In genomic region chr19:12806242-12807131, GRCh38 we compare ENCODE assay signal across 1 cellular context.
TF ChIP-seq lines count a peak whose summit lies in the region.

Gene RNASEH2A, plus strand, starts transcription at chr19:12806584. Its CDS starts 90 bp downstream, at chr19:12806674.

TF ChIP-seq in HepG2, 621 proteins besides CTCF, POLR2A, EP300 and RAD21 (continued from another document and continues in another):
- TF ChIP-seq ZNF646 (CRISPR knock-in tag; IDR thresholded peaks at IDR 0.05) (no peak), ZC3H13 (CRISPR knock-in tag; IDR thresholded peaks at IDR 0.05) (peak; percentile 86; the same call in 1 of the 2 replicates), DDIT3 (CRISPR knock-in tag; IDR thresholded peaks at IDR 0.05) (no peak), ZNF547 (CRISPR knock-in tag; IDR thresholded peaks at IDR 0.05) (peak; percentile 93), ZNF530 (CRISPR knock-in tag; IDR thresholded peaks at IDR 0.05; ENCODE audit: low read depth) (no peak), THYN1 (CRISPR knock-in tag; IDR thresholded peaks at IDR 0.05; ENCODE audit: borderline replicate concordance, low read depth) (no peak), ZNF512B (CRISPR knock-in tag; IDR thresholded peaks at IDR 0.05; ENCODE audit: borderline replicate concordance) (peak; percentile 53; the same call in 1 of the 2 replicates), MED13 (CRISPR knock-in tag; IDR thresholded peaks at IDR 0.05) (no peak; the same call in 1 of the 2 replicates), ZBTB20 (CRISPR knock-in tag; IDR thresholded peaks at IDR 0.05; ENCODE audit: borderline replicate concordance, low read depth) (peak; percentile 50; the same call in 1 of the 2 replicates), ZBED4 (CRISPR knock-in tag; IDR thresholded peaks at IDR 0.05; ENCODE audit: borderline replicate concordance) (0 out of 2 replicates have a peak, but pooled peaks have one; percentile 34), CBFB (CRISPR knock-in tag; IDR thresholded peaks at IDR 0.05) (peak; percentile 59; the same call in 1 of the 2 replicates), PHB2 (IDR thresholded peaks at IDR 0.05; ENCODE audit: partially characterized antibody) (no peak), SNRNP70 (IDR thresholded peaks at IDR 0.05; ENCODE audit: low read depth, low read length) (no peak), ZKSCAN1 (IDR thresholded peaks at IDR 0.05; ENCODE audit: low read length) (no peak), CEBPG (CRISPR knock-in tag; IDR thresholded peaks at IDR 0.05) (peak; percentile 23; the same call in 1 of the 2 replicates), MLX (CRISPR knock-in tag; IDR thresholded peaks at IDR 0.05) (no peak), ZNF563 (CRISPR knock-in tag; IDR thresholded peaks at IDR 0.05) (peak; percentile 73; the same call in 1 of the 2 replicates), ZNF557 (CRISPR knock-in tag; IDR thresholded peaks at IDR 0.05) (0 out of 2 replicates have a peak, but pooled peaks have one; percentile 75), ZSCAN30 (CRISPR knock-in tag; IDR thresholded peaks at IDR 0.05) (no peak), SMAD3 (CRISPR knock-in tag; IDR thresholded peaks at IDR 0.05) (0 out of 2 replicates have a peak, but pooled peaks have one; percentile 34), ZNF580 (CRISPR knock-in tag; IDR thresholded peaks at IDR 0.05; ENCODE audit: borderline replicate concordance, low read depth) (no peak; the same call in 1 of the 2 replicates), ATF4 (CRISPR knock-in tag; IDR thresholded peaks at IDR 0.05) (no peak), FUBP1 (CRISPR knock-in tag; IDR thresholded peaks at IDR 0.05; ENCODE audit: borderline replicate concordance) (no peak), NFRKB (IDR thresholded peaks at IDR 0.05) (no peak), ARID2 (CRISPR knock-in tag; IDR thresholded peaks at IDR 0.05; ENCODE audit: borderline replicate concordance) (no peak), ZNF713 (CRISPR knock-in tag; IDR thresholded peaks at IDR 0.05) (no peak; the same call in 1 of the 2 replicates), PRMT3 (CRISPR knock-in tag; IDR thresholded peaks at IDR 0.05; ENCODE audit: borderline replicate concordance, low read depth) (no peak), CENPX (CRISPR knock-in tag; IDR thresholded peaks at IDR 0.05) (no peak), ZMAT5 (CRISPR knock-in tag; IDR thresholded peaks at IDR 0.05; ENCODE audit: borderline replicate concordance, low read depth) (no peak), MTF1 (CRISPR knock-in tag; IDR thresholded peaks at IDR 0.05) (0 out of 2 replicates have a peak, but pooled peaks have one; percentile 44), KDM1A (CRISPR knock-in tag; IDR thresholded peaks at IDR 0.05) (no peak), BCLAF1 (IDR thresholded peaks at IDR 0.05) (no peak), MZF1 (CRISPR knock-in tag; IDR thresholded peaks at IDR 0.05; ENCODE audit: borderline replicate concordance) (no peak), ZBTB7A (CRISPR knock-in tag; IDR thresholded peaks at IDR 0.05) (no peak), JUNB (CRISPR knock-in tag; IDR thresholded peaks at IDR 0.05; ENCODE audit: borderline replicate concordance) (0 out of 2 replicates have a peak, but pooled peaks have one; percentile 41), KMT2B (CRISPR knock-in tag; IDR thresholded peaks at IDR 0.05) (peak; percentile 79)
